ENCODE assay signal across 8 cellular contexts in the genomic region with DNA sequence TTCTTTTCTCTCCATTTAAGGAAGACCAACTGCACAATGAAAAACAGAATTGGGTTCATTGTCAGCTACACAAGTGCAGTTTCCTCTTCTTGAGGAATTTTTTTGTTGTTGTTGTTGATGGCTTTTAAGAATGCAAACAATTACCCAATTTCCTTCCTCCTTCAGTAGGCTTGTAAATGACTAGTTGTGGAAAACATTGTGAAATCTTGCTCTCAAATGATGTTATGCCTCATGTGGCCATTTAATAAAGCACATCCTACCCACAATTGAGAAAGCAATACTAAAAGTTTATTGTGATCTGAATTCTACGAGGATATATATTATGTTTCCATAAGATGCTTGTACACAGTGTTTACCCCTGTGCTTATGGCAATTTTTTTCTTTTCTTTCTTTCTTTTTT.
DNase-seq lines count a peak whose midpoint lies in the region; ATAC-seq and TF ChIP-seq lines count a peak whose summit lies in the region.

No MANE protein-coding gene starts in this region.

- no peak overlapping the region for H2AFZ ChIP-seq in PC-9

- intact Hi-C loops in PC-9 (cut with micrococcal nuclease; ENCODE audit: unreplicated experiment): no loop called here
- intact Hi-C loops in left ventricle myocardium inferior (cut with micrococcal nuclease): no loop called here
- intact Hi-C loops in ovary (cut with DNase I): no loop called here

- H3K4me1 ChIP-seq in PC-9 (replicated peaks; ENCODE audit: insufficient read depth): no peaks in the 10 kb centered on the region
- H3K4me1 ChIP-seq in left ventricle myocardium inferior: no peaks in the 10 kb centered on the region
- no peaks in the 10 kb centered on the region for H3K4me1 ChIP-seq in ovary (ENCODE audit: insufficient read depth)

- 23 to 60% (median 40%) methylated on average over 1 of the region's 1 CpG for WGBS in ovary, 3 donors

- H3K27me3 ChIP-seq in AG04450 (ENCODE audit: control insufficient read depth, insufficient read depth, low read length) (no peaks in the 10 kb centered on the region), PC-9 (ENCODE audit: insufficient read depth, low read depth) (no peaks in the 10 kb centered on the region), left ventricle myocardium inferior (ENCODE audit: low read depth) (no peaks in the 10 kb centered on the region), ovary (no peaks in the 10 kb centered on the region)

- H3K4me3 ChIP-seq in AG04450 (ENCODE audit: low read depth, low read length): no peak overlapping the region
- no peak overlapping the region for H3K4me3 ChIP-seq in PC-9
- H3K4me3 ChIP-seq in left ventricle myocardium inferior: no peak overlapping the region
- H3K4me3 ChIP-seq in ovary: no peak overlapping the region

- DNase-seq in AG04450 (ENCODE audit: low read depth, low spot score) (no peak), H4 (ENCODE audit: low spot score) (peak; percentile 70), PC-9 (peak in 1 of 2 experiments; percentile 48), left ventricle myocardium inferior (no peak), ovary (no peak)
- no peak for DNase-seq in central memory CD4-positive, alpha-beta T cell

- no peaks in the 10 kb centered on the region for H3K36me3 ChIP-seq in PC-9 (ENCODE audit: low read depth)
- H3K36me3 ChIP-seq in left ventricle myocardium inferior: no peaks in the 10 kb centered on the region
- H3K36me3 ChIP-seq in ovary: no peaks in the 10 kb centered on the region

- no peaks in the 10 kb centered on the region for H3K9me2 ChIP-seq in PC-9 (ENCODE audit: insufficient read depth)

- no peak for TF ChIP-seq EP300 in ovary (IDR thresholded peaks at IDR 0.05)

- POLR2A ChIA-PET in AG04450 (lab: Yijun Ruan, JAX) (no interaction called here), PC-9 (lab: Charles Lee; ENCODE audit: unreplicated experiment) (no interaction called here)

- no peaks in the 10 kb centered on the region for H3K9me3 ChIP-seq in AG04450 (ENCODE audit: control insufficient read depth, insufficient read depth, low read length)
- no peaks in the 10 kb centered on the region for H3K9me3 ChIP-seq in PC-9 (ENCODE audit: insufficient read depth, low read depth)
- peaks cover 3% of the 10 kb centered on the region for H3K9me3 ChIP-seq in left ventricle myocardium inferior (replicated peaks)
- no peaks in the 10 kb centered on the region for H3K9me3 ChIP-seq in ovary

- H3K27ac ChIP-seq in AG04450 (ENCODE audit: low read depth, low read length) (no peak overlapping the region), PC-9 (no peak overlapping the region), left ventricle myocardium inferior (replicated peaks) (no peak overlapping the region), ovary (no peak overlapping the region)

- no peaks in the 10 kb centered on the region for H4K20me1 ChIP-seq in PC-9 (ENCODE audit: insufficient read depth)

- BruUV-seq in PC-9 (replicated peaks; lab: Mats Ljungman, UMichigan): no TSS peak

- CTCF ChIA-PET in AG04450 (lab: Charles Lee): interaction anchor here (0.9 kb wide), 1 partner anchor 40 kb away, joined by 3 read pairs; no protein-coding TSS in a partner anchor
- CTCF ChIA-PET in PC-9 (lab: Charles Lee): no interaction called here

- ATAC-seq in HG02759 (IDR thresholded peaks at IDR 0.05; ENCODE audit: unreplicated experiment) (no peak), GM21825 (IDR thresholded peaks at IDR 0.05; ENCODE audit: unreplicated experiment) (no peak)

- no peak for TF ChIP-seq POLR2A in ovary (IDR thresholded peaks at IDR 0.05)

- TF ChIP-seq CTCF in AG04450 (IDR thresholded peaks at IDR 0.05; ENCODE audit: low read depth, low read length) (peak; percentile 27), PC-9 (conservative IDR thresholded peaks at IDR 0.05) (peak; percentile 53), left ventricle myocardium inferior (IDR thresholded peaks at IDR 0.05; ENCODE audit: borderline replicate concordance) (peak; percentile 45), ovary (IDR thresholded peaks at IDR 0.05) (no peak)

- no peaks in the 10 kb centered on the region for H3F3A ChIP-seq in PC-9 (ENCODE audit: insufficient read depth, low read depth)

- H3K4me2 ChIP-seq in PC-9: no peak overlapping the region

- no peaks in the 10 kb centered on the region for H3K79me2 ChIP-seq in PC-9 (ENCODE audit: low read depth)

Comparison
In these comparisons a context has a peak if more than half of its experiments do, and no peak if none do; other contexts are left out.
1. CTCF ChIP-seq: peak in AG04450 (single experiment), PC-9 (single experiment) and left ventricle myocardium inferior (single experiment); none in ovary (0 of 3).